9 cellular contexts compared by ENCODE assay signal in genomic region chr4:88696620-88697019, GRCh38. TPM values are rescaled to one million over a fixed set of nuclear protein-coding genes. Genes with fewer than 3 reads are reported as not detected.
DNase-seq lines count a peak whose midpoint lies in the region; ATAC-seq lines count a peak whose summit lies in the region.
"Had no signal": no experiment of that assay in that cellular context is flagged by ENCODE, and none has a peak within 500 bp of the region (broad histone marks: within the 10 kb centered on the region; RNA-seq: fewer than 3 reads in every experiment).

No MANE protein-coding gene starts in this region.

- no peak overlapping the region for H3K27ac ChIP-seq in iPS-20b (ENCODE audit: low read length)

- no peaks in the 10 kb centered on the region for H3K27me3 Mint-ChIP-seq in T-helper 2 cell treated with Interferon-gamma antibody and Interleukin-4, amounts not matched to agents 5 μg/mL and 100 μg/mL, for 36 hours (ENCODE audit: low read depth)
- H3K27me3 Mint-ChIP-seq in activated naive CD8-positive, alpha-beta T cell treated with anti-CD3 and anti-CD28 coated beads for 36 hours = no peaks in the 10 kb centered on the region

- peak overlapping the region; percentile 76 for H3K4me3 ChIP-seq in iPS-20b (ENCODE audit: low read length)

- H3K4me3 Mint-ChIP-seq in T-helper 2 cell treated with Interferon-gamma antibody and Interleukin-4, amounts not matched to agents 5 μg/mL and 100 μg/mL, for 36 hours = peak overlapping the region; percentile 88
- peak overlapping the region; percentile 85 for H3K4me3 Mint-ChIP-seq in activated naive CD8-positive, alpha-beta T cell treated with anti-CD3 and anti-CD28 coated beads for 36 hours
- H3K4me3 Mint-ChIP-seq in stimulated activated effector memory CD8-positive, alpha-beta T cell treated with anti-CD3 and anti-CD28 coated beads, Interleukin-12 subunit alpha, Interleukin-12 subunit beta, amount 100 ng/mL, for 72 hours = peak overlapping the region; percentile 80

- ATAC-seq in stimulated activated effector memory CD8-positive, alpha-beta T cell treated with anti-CD3 and anti-CD28 coated beads, Interleukin-12 subunit alpha, Interleukin-12 subunit beta, amount 100 ng/mL, for 72 hours = no peak
- no peak for ATAC-seq in GM21423 (IDR thresholded peaks at IDR 0.05; ENCODE audit: unreplicated experiment)

- peak overlapping the region; percentile 56 for H3K27ac Mint-ChIP-seq in T-helper 2 cell treated with Interferon-gamma antibody and Interleukin-4, amounts not matched to agents 5 μg/mL and 100 μg/mL, for 36 hours
- peak overlapping the region; percentile 84 for H3K27ac Mint-ChIP-seq in activated naive CD8-positive, alpha-beta T cell treated with anti-CD3 and anti-CD28 coated beads for 36 hours
- H3K27ac Mint-ChIP-seq in stimulated activated effector memory CD8-positive, alpha-beta T cell treated with anti-CD3 and anti-CD28 coated beads, Interleukin-12 subunit alpha, Interleukin-12 subunit beta, amount 100 ng/mL, for 72 hours = peak overlapping the region; percentile 86

- no peak overlapping the region for H3K9ac ChIP-seq in iPS-20b (ENCODE audit: low read depth, low read length)

- no peaks in the 10 kb centered on the region for H3K4me1 ChIP-seq in iPS-20b (ENCODE audit: insufficient read depth, low read length)

- no peaks in the 10 kb centered on the region for H3K9me3 Mint-ChIP-seq in T-helper 2 cell treated with Interferon-gamma antibody and Interleukin-4, amounts not matched to agents 5 μg/mL and 100 μg/mL, for 36 hours
- H3K9me3 Mint-ChIP-seq in activated naive CD8-positive, alpha-beta T cell treated with anti-CD3 and anti-CD28 coated beads for 36 hours = no peaks in the 10 kb centered on the region
- H3K9me3 Mint-ChIP-seq in stimulated activated effector memory CD8-positive, alpha-beta T cell treated with anti-CD3 and anti-CD28 coated beads, Interleukin-12 subunit alpha, Interleukin-12 subunit beta, amount 100 ng/mL, for 72 hours = no peaks in the 10 kb centered on the region

- no peaks in the 10 kb centered on the region for H3K36me3 ChIP-seq in iPS-20b (ENCODE audit: insufficient read depth, low read depth, low read length)

- peaks cover 14% of the 10 kb centered on the region for H3K4me1 Mint-ChIP-seq in T-helper 2 cell treated with Interferon-gamma antibody and Interleukin-4, amounts not matched to agents 5 μg/mL and 100 μg/mL, for 36 hours (ENCODE audit: low read depth)
- peaks cover 10% of the 10 kb centered on the region for H3K4me1 Mint-ChIP-seq in activated naive CD8-positive, alpha-beta T cell treated with anti-CD3 and anti-CD28 coated beads for 36 hours
- H3K4me1 Mint-ChIP-seq in stimulated activated effector memory CD8-positive, alpha-beta T cell treated with anti-CD3 and anti-CD28 coated beads, Interleukin-12 subunit alpha, Interleukin-12 subunit beta, amount 100 ng/mL, for 72 hours = peaks cover 14% of the 10 kb centered on the region

- H3K27me3 ChIP-seq in iPS-20b (ENCODE audit: insufficient read depth, low read length) = no peaks in the 10 kb centered on the region; the same call in 1 of the 2 replicates

- peaks cover 8% of the 10 kb centered on the region for H3K36me3 Mint-ChIP-seq in T-helper 2 cell treated with Interferon-gamma antibody and Interleukin-4, amounts not matched to agents 5 μg/mL and 100 μg/mL, for 36 hours (ENCODE audit: low read depth)
- H3K36me3 Mint-ChIP-seq in activated naive CD8-positive, alpha-beta T cell treated with anti-CD3 and anti-CD28 coated beads for 36 hours = peaks cover 19% of the 10 kb centered on the region
- H3K36me3 Mint-ChIP-seq in stimulated activated effector memory CD8-positive, alpha-beta T cell treated with anti-CD3 and anti-CD28 coated beads, Interleukin-12 subunit alpha, Interleukin-12 subunit beta, amount 100 ng/mL, for 72 hours = peaks cover 29% of the 10 kb centered on the region

- DNase-seq in T-helper 2 cell treated with Interferon-gamma antibody and Interleukin-4, amounts not matched to agents 5 μg/mL and 100 μg/mL, for 36 hours (ENCODE audit: low spot score) = no peak
- DNase-seq in T-helper 2 cell = no peak
- DNase-seq in activated naive CD8-positive, alpha-beta T cell treated with anti-CD3 and anti-CD28 coated beads for 36 hours = no peak
- DNase-seq in stimulated activated effector memory CD8-positive, alpha-beta T cell treated with anti-CD3 and anti-CD28 coated beads, Interleukin-12 subunit alpha, Interleukin-12 subunit beta, amount 100 ng/mL, for 72 hours (ENCODE audit: low spot score in 2 of 2) = no peak
- no peak for DNase-seq in DMS53 (lab: John Stamatoyannopoulos, UW)
- no peak for DNase-seq in MV-4-11 (lab: John Stamatoyannopoulos, UW)

- H3K9me3 ChIP-seq in iPS-20b (ENCODE audit: insufficient read depth, low read depth, low read length) = no peaks in the 10 kb centered on the region

RNA-seq across cellular contexts. Expression of gene NAP1L5, which starts 1.0 kb away (rescaled TPM):
- 1 to 10 TPM; 8.2 to 8.4 TPM for total RNA-seq in activated naive CD8-positive, alpha-beta T cell treated with anti-CD3 and anti-CD28 coated beads for 36 hours
- total RNA-seq: A673 had no signal
